1 cellular context compared by ENCODE assay signal in the genomic region with DNA sequence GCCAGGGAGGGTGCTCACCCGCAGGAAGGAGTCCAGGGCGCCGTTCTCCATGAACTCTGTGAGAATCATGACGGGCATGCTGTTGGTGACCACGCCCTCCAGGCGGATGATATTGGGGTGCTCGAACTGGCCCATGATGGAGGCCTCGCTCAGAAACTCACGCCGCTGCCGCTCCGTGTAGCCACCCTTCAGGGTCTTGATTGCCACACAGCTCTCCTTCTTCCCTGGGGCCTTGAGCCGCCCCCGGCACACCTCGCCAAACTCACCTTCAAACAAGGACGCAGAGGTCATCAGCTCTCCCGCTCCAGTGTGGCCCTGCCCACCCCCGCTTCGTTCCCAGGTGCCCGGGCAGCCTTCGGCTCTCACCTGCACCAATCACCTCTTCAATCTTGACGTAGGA.
TF ChIP-seq lines count a peak whose summit lies in the region.

No MANE protein-coding gene starts in this region.

TF ChIP-seq in K562, 482 proteins besides CTCF, POLR2A, EP300 and RAD21:
- TF ChIP-seq NONO (IDR thresholded peaks at IDR 0.05; ENCODE audit: low read depth in 2 of 2, low read length in 1 of 2) (no peak), RBFOX2 (IDR thresholded peaks at IDR 0.05; ENCODE audit: low read depth, low read length) (peak; percentile 50; the same call in 1 of the 2 replicates), GATAD2A (IDR thresholded peaks at IDR 0.05) (no peak), ZNF197 (CRISPR knock-in tag; IDR thresholded peaks at IDR 0.05; ENCODE audit: low read depth) (no peak), NR2C1 (IDR thresholded peaks at IDR 0.05) (no peak), NR2C1 (tag; IDR thresholded peaks at IDR 0.05) (no peak), POLR2AphosphoS5 (IDR thresholded peaks at IDR 0.05; ENCODE audit: control insufficient read depth, insufficient read depth, low read depth, low read length) (no peak), HCFC1 (IDR thresholded peaks at IDR 0.05; ENCODE audit: low read depth, low read length) (no peak), POLR2G (IDR thresholded peaks at IDR 0.05; ENCODE audit: low read depth, low read length) (peak; percentile 34; the same call in 1 of the 2 replicates), MAFK (IDR thresholded peaks at IDR 0.05; ENCODE audit: low read length) (no peak), RBM34 (IDR thresholded peaks at IDR 0.05; ENCODE audit: borderline replicate concordance, insufficient read depth, low read length) (no peak)
